In genomic region chrX:123818243-123818642, GRCh38 we compare ENCODE assay signal across 19 cellular contexts. TPM values are rescaled to one million over a fixed set of nuclear protein-coding genes. Genes with fewer than 3 reads are reported as not detected.
DNase-seq lines count a peak whose midpoint lies in the region; ATAC-seq and TF ChIP-seq lines count a peak whose summit lies in the region.
"Had no signal": no experiment of that assay in that cellular context is flagged by ENCODE, and none has a peak within 500 bp of the region (broad histone marks: within the 10 kb centered on the region; RNA-seq: fewer than 3 reads in every experiment).

No MANE protein-coding gene starts in this region.

- POLR2A ChIA-PET in WTC11 (lab: Charles Lee) = no interaction called here

- H3K36me3 Mint-ChIP-seq in WTC11 = no peaks in the 10 kb centered on the region
- H3K36me3 Mint-ChIP-seq: CD4-positive, CD25-positive, alpha-beta regulatory T cell; naive B cell; stimulated activated naive B cell treated with anti-CD40 and anti-IgM and Interleukin-4, amounts not matched to agents 10 μg/mL and 1 μg/mL and 100 μg/mL, for 72 hours had no signal

- no peaks in the 10 kb centered on the region for H3K9me3 Mint-ChIP-seq in WTC11
- H3K9me3 Mint-ChIP-seq: activated naive CD8-positive, alpha-beta T cell treated with anti-CD3 and anti-CD28 coated beads, Interleukin-2, amount 50 U/mL, for 24 hours; CD4-positive, CD25-positive, alpha-beta regulatory T cell had no signal

- no peak for TF ChIP-seq EP300 in upper lobe of left lung (IDR thresholded peaks at IDR 0.05)

- no peak overlapping the region for H3K4me3 Mint-ChIP-seq in WTC11
- H3K4me3 Mint-ChIP-seq: activated naive CD8-positive, alpha-beta T cell treated with anti-CD3 and anti-CD28 coated beads, Interleukin-2, amount 50 U/mL, for 24 hours; CD4-positive, CD25-positive, alpha-beta regulatory T cell; naive B cell; stimulated activated naive B cell treated with anti-CD40 and anti-IgM and Interleukin-4, amounts not matched to agents 10 μg/mL and 1 μg/mL and 100 μg/mL, for 72 hours had no signal

- H3K9me3 ChIP-seq in MG63 = no peaks in the 10 kb centered on the region
- no peaks in the 10 kb centered on the region for H3K9me3 ChIP-seq in mucosa of descending colon
- no peaks in the 10 kb centered on the region for H3K9me3 ChIP-seq in upper lobe of left lung
- H3K9me3 ChIP-seq: gastrocnemius medialis had no signal

- no peak overlapping the region for H3K4me3 ChIP-seq in MG63
- no peak overlapping the region for H3K4me3 ChIP-seq in epithelial cell of esophagus (ENCODE audit: low read length)
- H3K4me3 ChIP-seq in mucosa of descending colon = no peak overlapping the region
- no peak overlapping the region for H3K4me3 ChIP-seq in upper lobe of left lung
- H3K4me3 ChIP-seq: coronary artery, gastrocnemius medialis had no signal

- H3K27ac ChIP-seq in upper lobe of left lung = no peak overlapping the region
- H3K27ac ChIP-seq: coronary artery, gastrocnemius medialis, KMS-11 had no signal

- ATAC-seq in mucosa of descending colon (peak; percentile 58), WTC11 (no peak), GM21717 (IDR thresholded peaks at IDR 0.05; ENCODE audit: unreplicated experiment) (no peak), upper lobe of left lung (ENCODE audit: low FRiP score in 2 of 2) (no peak)
- ATAC-seq: activated naive CD8-positive, alpha-beta T cell treated with anti-CD3 and anti-CD28 coated beads, Interleukin-2, amount 50 U/mL, for 24 hours; gastrocnemius medialis had no signal

- peaks cover 10% of the 10 kb centered on the region; the same call in 1 of the 2 replicates for H3K27me3 Mint-ChIP-seq in WTC11 (ENCODE audit: low read depth)
- H3K27me3 Mint-ChIP-seq: activated naive CD8-positive, alpha-beta T cell treated with anti-CD3 and anti-CD28 coated beads, Interleukin-2, amount 50 U/mL, for 24 hours; CD4-positive, CD25-positive, alpha-beta regulatory T cell; naive B cell; stimulated activated naive B cell treated with anti-CD40 and anti-IgM and Interleukin-4, amounts not matched to agents 10 μg/mL and 1 μg/mL and 100 μg/mL, for 72 hours had no signal

- no peak for TF ChIP-seq POLR2A in upper lobe of left lung (IDR thresholded peaks at IDR 0.05)

- no peaks in the 10 kb centered on the region for H3K4me1 Mint-ChIP-seq in WTC11
- H3K4me1 Mint-ChIP-seq: activated naive CD8-positive, alpha-beta T cell treated with anti-CD3 and anti-CD28 coated beads, Interleukin-2, amount 50 U/mL, for 24 hours; CD4-positive, CD25-positive, alpha-beta regulatory T cell had no signal

- no peaks in the 10 kb centered on the region for H3K36me3 ChIP-seq in MG63
- no peaks in the 10 kb centered on the region for H3K36me3 ChIP-seq in mucosa of descending colon (ENCODE audit: low read depth)
- H3K36me3 ChIP-seq in upper lobe of left lung = no peaks in the 10 kb centered on the region
- H3K36me3 ChIP-seq: gastrocnemius medialis had no signal

- H3K27ac Mint-ChIP-seq in WTC11 = no peak overlapping the region
- H3K27ac Mint-ChIP-seq: activated naive CD8-positive, alpha-beta T cell treated with anti-CD3 and anti-CD28 coated beads, Interleukin-2, amount 50 U/mL, for 24 hours; CD4-positive, CD25-positive, alpha-beta regulatory T cell; stimulated activated naive B cell treated with anti-CD40 and anti-IgM and Interleukin-4, amounts not matched to agents 10 μg/mL and 1 μg/mL and 100 μg/mL, for 72 hours had no signal

- DNase-seq in DMS53 treated with DMSO at 0.1 percent for 48 hours (lab: John Stamatoyannopoulos, UW; ENCODE audit: unreplicated experiment) (peak; percentile 47), MG63 (peak; percentile 57), epithelial cell of esophagus (ENCODE audit: low read depth) (peak; percentile 97), mucosa of descending colon (no peak), WTC11 (ENCODE audit: low spot score) (no peak), COR-L47 (lab: John Stamatoyannopoulos, UW) (no peak), upper lobe of left lung (no peak)
- DNase-seq: activated naive CD8-positive, alpha-beta T cell treated with anti-CD3 and anti-CD28 coated beads, Interleukin-2, amount 50 U/mL, for 24 hours; CD4-positive, CD25-positive, alpha-beta regulatory T cell; gastrocnemius medialis; islet precursor cell; naive B cell; NCI-H187 treated with DMSO at 0.1 percent for 48 hours; retina; stimulated activated CD4-positive, alpha-beta T cell treated with anti-CD3 and anti-CD28 coated beads, Interleukin-4, amount 100 ng/mL, for 1 hour; stimulated activated naive B cell treated with anti-CD40 and anti-IgM and Interleukin-4, amounts not matched to agents 10 μg/mL and 1 μg/mL and 100 μg/mL, for 72 hours had no signal

- TF ChIP-seq CTCF in epithelial cell of esophagus (IDR thresholded peaks at IDR 0.05; ENCODE audit: insufficient read depth, low read depth, low read length, missing control alignments) = no peak
- TF ChIP-seq CTCF in mucosa of descending colon (IDR thresholded peaks at IDR 0.05) = no peak
- TF ChIP-seq CTCF in WTC11 (IDR thresholded peaks at IDR 0.05) = no peak
- TF ChIP-seq CTCF in upper lobe of left lung (IDR thresholded peaks at IDR 0.05) = no peak

- intact Hi-C loops in mucosa of descending colon (cut with DNase I, micrococcal nuclease) = no loop called here

- H3K4me1 ChIP-seq in mucosa of descending colon (ENCODE audit: low read depth) (peaks cover 2% of the 10 kb centered on the region), upper lobe of left lung (peaks cover 0 to 4% (median 0%) of the 10 kb centered on the region in 4 donors)
- H3K4me1 ChIP-seq: gastrocnemius medialis had no signal

- H3K27me3 ChIP-seq in MG63 = no peaks in the 10 kb centered on the region
- no peaks in the 10 kb centered on the region for H3K27me3 ChIP-seq in upper lobe of left lung
- H3K27me3 ChIP-seq: gastrocnemius medialis had no signal

- CTCF ChIA-PET in WTC11 (lab: Charles Lee) = no interaction called here

TF ChIP-seq in WTC11, 78 proteins besides CTCF, POLR2A, EP300 and RAD21 (continues in another document):
- no peak for TF ChIP-seq HMGXB4 (CRISPR knock-in tag; IDR thresholded peaks at IDR 0.05)
- no peak for TF ChIP-seq IRF1 (CRISPR knock-in tag; IDR thresholded peaks at IDR 0.05)
- no peak for TF ChIP-seq ESRRA (CRISPR knock-in tag; IDR thresholded peaks at IDR 0.05; ENCODE audit: borderline replicate concordance)
- TF ChIP-seq MAX (CRISPR knock-in tag; IDR thresholded peaks at IDR 0.05) = no peak
- no peak for TF ChIP-seq RORB (CRISPR knock-in tag; IDR thresholded peaks at IDR 0.05)
- no peak for TF ChIP-seq PREB (CRISPR knock-in tag; IDR thresholded peaks at IDR 0.05; ENCODE audit: borderline replicate concordance)
- TF ChIP-seq CBFB (CRISPR knock-in tag; IDR thresholded peaks at IDR 0.05; ENCODE audit: low read depth) = no peak
- TF ChIP-seq NFYB (CRISPR knock-in tag; conservative IDR thresholded peaks at IDR 0.05; ENCODE audit: low read depth) = no peak
- no peak for TF ChIP-seq NFE2L1 (CRISPR knock-in tag; IDR thresholded peaks at IDR 0.05)

RNA-seq across cellular contexts. Expression of gene XIAP, which starts 41.6 kb away (rescaled TPM):
- total RNA-seq in MG63 (2014; rRNA removed; shearing (Covaris generic); ENCODE audit: low replicate concordance) = 25.6 and 55.3 TPM in 2 replicates
- 10 to 100 TPM; 72.4 to 82.2 (median 73.9) TPM for total RNA-seq in mucosa of descending colon
- total RNA-seq in WTC11 (2021) = 31.4 to 40.7 TPM (median 38.5 TPM) in 3 replicates
- 10 to 100 TPM; 28.3 to 64.2 (median 46.8) TPM for total RNA-seq in upper lobe of left lung

Comparison
In these comparisons a context has a peak if more than half of its experiments do, and no peak if none do; other contexts are left out.
1. DNase-seq: peak in DMS53 treated with DMSO at 0.1 percent for 48 hours (single experiment), MG63 (single experiment) and epithelial cell of esophagus (single experiment); none in mucosa of descending colon (0 of 3), WTC11 (single experiment), COR-L47 (single experiment) and upper lobe of left lung (0 of 2).